Comparison of ENCODE assay signal across 7 cellular contexts in genomic region chr6:50816115-50816675, GRCh38. TPM values are rescaled to one million over a fixed set of nuclear protein-coding genes. Genes with fewer than 3 reads are reported as not detected.
DNase-seq lines count a peak whose midpoint lies in the region; ATAC-seq and TF ChIP-seq lines count a peak whose summit lies in the region.

No MANE protein-coding gene starts in this region.

- H3K27me3 ChIP-seq in HCT116 (ENCODE audit: insufficient read depth, low read length) (no peaks in the 10 kb centered on the region), ascending aorta (peaks cover 8% of the 10 kb centered on the region)

- H3K9me2 ChIP-seq in HCT116 (ENCODE audit: insufficient read depth), result no peaks in the 10 kb centered on the region

- H3K4me3 ChIP-seq in HCT116 (replicated peaks in 1 of 2; ENCODE audit: low read depth in 1 of 2, low read length in 2 of 2), result no peak overlapping the region
- H3K4me3 ChIP-seq in ascending aorta, result peak overlapping the region; percentile 26 to 45

- POLR2A ChIA-PET in HCT116 (lab: Charles Lee), result no interaction called here

- TF ChIP-seq CTCF in GM12873 (IDR thresholded peaks at IDR 0.05; ENCODE audit: insufficient read depth, low read depth, low read length, missing control alignments), result peak; percentile 69
- TF ChIP-seq CTCF in HCT116 (IDR thresholded peaks at IDR 0.05 in 2 of 3, conservative IDR thresholded peaks at IDR 0.05 in 1 of 3; ENCODE audit: borderline replicate concordance in 1 of 3, insufficient read depth in 1 of 3, low read depth in 2 of 3, low read length in 2 of 3), result peak; percentile 27 to 82 (median 59); a peak in 4 of 6 replicates
- TF ChIP-seq CTCF in ascending aorta (IDR thresholded peaks at IDR 0.05), result peak; percentile 36 to 73 (median 54)

- peak; percentile 60 for TF ChIP-seq RAD21 in HCT116 (IDR thresholded peaks at IDR 0.05; ENCODE audit: low read depth)

- H3K4me1 ChIP-seq in HCT116 (ENCODE audit: control insufficient read depth in 1 of 2, insufficient read depth in 2 of 2, low read length in 2 of 2) (no peaks in the 10 kb centered on the region), ascending aorta (peaks cover 0 to 5% of the 10 kb centered on the region in 2 donors)

- no peaks in the 10 kb centered on the region for H3K9me3 ChIP-seq in HCT116 (ENCODE audit: control insufficient read depth in 1 of 2, insufficient read depth in 1 of 2, low read depth in 1 of 2, low read length in 2 of 2)
- no peaks in the 10 kb centered on the region for H3K9me3 ChIP-seq in ascending aorta

- no peaks in the 10 kb centered on the region; a peak in 1 of 4 replicates for H3K36me3 ChIP-seq in HCT116 (ENCODE audit: control insufficient read depth in 1 of 2, insufficient read depth in 2 of 2, low read length in 2 of 2)
- no peaks in the 10 kb centered on the region for H3K36me3 ChIP-seq in ascending aorta

- H3K79me2 ChIP-seq in HCT116 (ENCODE audit: insufficient read depth, low read length), result no peaks in the 10 kb centered on the region

- no peaks in the 10 kb centered on the region for H4K20me1 ChIP-seq in HCT116 (ENCODE audit: insufficient read depth)

- RAD21 ChIA-PET in HCT116 (lab: Charles Lee; ENCODE audit: low non-redundant PET in 1 of 2, low total read pairs in 2 of 2, uncharacterized antibody in 2 of 2, unreplicated experiment in 2 of 2), result no interaction called here

- no peak overlapping the region for H3K27ac ChIP-seq in HCT116 (ENCODE audit: low read depth, low read length)
- no peak overlapping the region for H3K27ac ChIP-seq in ascending aorta

- H3K9ac ChIP-seq in HCT116 (ENCODE audit: low read length), result no peak overlapping the region

- no peak overlapping the region for H2AFZ ChIP-seq in HCT116 (ENCODE audit: low read depth, low read length, poor library complexity, severe bottlenecking)

- ATAC-seq in HCT116 (no peak), SK-N-SH treated with all-trans-retinoic acid at 6 μM for 48 hours (peak; percentile 86)

- no peak overlapping the region for H3K4me2 ChIP-seq in HCT116 (ENCODE audit: low read length)

- DNase-seq in HCT116 (ENCODE audit: low read depth, low spot score) (peak; percentile 34), M059J (ENCODE audit: low read depth) (peak; percentile 75), ascending aorta (ENCODE audit: low spot score in 2 of 2) (no peak), hepatic stellate cell (ENCODE audit: low spot score) (peak; percentile 64), retina (peak; percentile 74)

- CTCF ChIA-PET in HCT116 (lab: Charles Lee), result no interaction called here

- TF ChIP-seq POLR2A in HCT116 (IDR thresholded peaks at IDR 0.05; ENCODE audit: borderline replicate concordance, extremely low read depth, insufficient read depth, insufficient read length), result no peak

- intact Hi-C loops in HCT116 (cut with micrococcal nuclease) (loop anchor here (1.0 to 10.0 kb wide), 4 partner anchors 1039 to 1233 kb away; no protein-coding TSS in a partner anchor), ascending aorta (cut with DNase I) (loop anchor here (2.0 kb wide), 1 partner anchor 1207 kb away; no protein-coding TSS in a partner anchor)

- no TSS peak for BruUV-seq in HCT116 (replicated peaks; lab: Mats Ljungman, UMichigan)

TF ChIP-seq in HCT116, 20 proteins besides CTCF, POLR2A, EP300 and RAD21 (continues in another document):
- TF ChIP-seq CBX3 (IDR thresholded peaks at IDR 0.05; ENCODE audit: low read depth), result no peak
- TF ChIP-seq REST (IDR thresholded peaks at IDR 0.05; ENCODE audit: low read depth), result no peak
- TF ChIP-seq SP1 (IDR thresholded peaks at IDR 0.05; ENCODE audit: low read depth), result no peak
- no peak for TF ChIP-seq YY1 (IDR thresholded peaks at IDR 0.05; ENCODE audit: extremely low read depth, insufficient replicate concordance, low read depth, low read length)
- no peak for TF ChIP-seq FOSL1 (IDR thresholded peaks at IDR 0.05; ENCODE audit: low read depth)
- TF ChIP-seq ZFX (IDR thresholded peaks at IDR 0.05), result no peak
- no peak for TF ChIP-seq JUND (IDR thresholded peaks at IDR 0.05)
- TF ChIP-seq SRF (IDR thresholded peaks at IDR 0.05; ENCODE audit: low read depth), result no peak
- no peak for TF ChIP-seq EGR1 (IDR thresholded peaks at IDR 0.05; ENCODE audit: low read depth)
- TF ChIP-seq EZH2 (IDR thresholded peaks at IDR 0.05), result no peak
- TF ChIP-seq SIN3A (IDR thresholded peaks at IDR 0.05; ENCODE audit: low read depth), result no peak
- no peak for TF ChIP-seq ATF3 (IDR thresholded peaks at IDR 0.05)

TF ChIP-seq in SK-N-SH treated with all-trans-retinoic acid at 6 μM for 48 hours, 23 proteins besides CTCF, POLR2A, EP300 and RAD21:
- TF ChIP-seq OSR1 (CRISPR knock-in tag; IDR thresholded peaks at IDR 0.05), result no peak
- TF ChIP-seq ZC3H10 (CRISPR knock-in tag; IDR thresholded peaks at IDR 0.05), result no peak
- TF ChIP-seq ZFP3 (CRISPR knock-in tag; IDR thresholded peaks at IDR 0.05), result no peak
- no peak for TF ChIP-seq ISL1 (CRISPR knock-in tag; IDR thresholded peaks at IDR 0.05)
- no peak for TF ChIP-seq ZNF565 (CRISPR knock-in tag; conservative IDR thresholded peaks at IDR 0.05; ENCODE audit: low read depth)
- no peak for TF ChIP-seq TOX (CRISPR knock-in tag; IDR thresholded peaks at IDR 0.05; ENCODE audit: borderline replicate concordance)
- TF ChIP-seq ZNF70 (CRISPR knock-in tag; IDR thresholded peaks at IDR 0.05), result no peak
- no peak for TF ChIP-seq ESRRG (CRISPR knock-in tag; IDR thresholded peaks at IDR 0.05)

RNA-seq across cellular contexts. Expression of gene TFAP2B, which starts 2.5 kb away (rescaled TPM):
- not detected for total RNA-seq in HCT116 (2021; ENCODE audit: unreplicated experiment)
- not detected in 2 replicates for polyA plus RNA-seq in HCT116 (2012)
- total RNA-seq in M059J (2014; rRNA removed; shearing (Covaris generic)), result 0.10 TPM in 1 of 2 replicates, not detected in the other
- total RNA-seq in ascending aorta, result not detected

Comparison
In these comparisons a context has a peak if more than half of its experiments do, and no peak if none do; other contexts are left out.
1. DNase-seq: peak in HCT116 (single experiment), M059J (single experiment), hepatic stellate cell (single experiment) and retina (single experiment); none in ascending aorta (0 of 2).
2. H3K4me3 ChIP-seq: peak in ascending aorta (2 of 2); none in HCT116 (0 of 2).
3. Peak in every context shown above with its lines, with median percentiles within 50 percentile points of each other: CTCF ChIP-seq.